In genomic region chr11:113247231-113247630, GRCh38 we compare ENCODE assay signal across 24 cellular contexts.
DNase-seq lines count a peak whose midpoint lies in the region; ATAC-seq, FAIRE-seq and TF ChIP-seq lines count a peak whose summit lies in the region.
"Had no signal": no experiment of that assay in that cellular context is flagged by ENCODE, and none has a peak within 500 bp of the region (broad histone marks: within the 10 kb centered on the region; RNA-seq: fewer than 3 reads in every experiment).

No MANE protein-coding gene starts in this region.

- TF ChIP-seq POLR2A in H1 (IDR thresholded peaks at IDR 0.05; ENCODE audit: control extremely low read depth in 1 of 2, low read depth in 2 of 2, low read length in 2 of 2): no peak
- TF ChIP-seq POLR2A in sigmoid colon (IDR thresholded peaks at IDR 0.05): no peak

- no peaks in the 10 kb centered on the region for H3K9me2 ChIP-seq in GM23338 (ENCODE audit: insufficient read depth)

- no peak overlapping the region for H3K23ac ChIP-seq in H1 (ENCODE audit: insufficient read length)

- no peak overlapping the region for H4K91ac ChIP-seq in H1 (replicated peaks; ENCODE audit: insufficient read length, low read length)

- no peak overlapping the region for H2BK5ac ChIP-seq in H1 (ENCODE audit: low read depth, low read length)

- peak overlapping the region; percentile 6 for H2BK120ac ChIP-seq in H1 (replicated peaks; ENCODE audit: low read depth, low read length)

- 0 out of 2 replicates have a peak overlapping the region, but pooled peaks have one; percentile 22 for H2BK15ac ChIP-seq in H1 (ENCODE audit: low read length)

- H2BK12ac ChIP-seq in H1 (ENCODE audit: low read depth, low read length): no peak overlapping the region

- H3K4me2 ChIP-seq in GM23338: no peak overlapping the region
- no peak overlapping the region for H3K4me2 ChIP-seq in H1 (ENCODE audit: insufficient read depth in 1 of 2, low read depth in 2 of 2, low read length in 2 of 2)

- H3K4me3 Mint-ChIP-seq in GM23338 (no peak overlapping the region), nephron progenitor cell (no peak overlapping the region)
- H3K4me3 Mint-ChIP-seq: H9 had no signal

- H3K9me3 Mint-ChIP-seq in GM23338 (no peaks in the 10 kb centered on the region), nephron progenitor cell (no peaks in the 10 kb centered on the region)
- H3K9me3 Mint-ChIP-seq: H9 had no signal

- H3K9me3 ChIP-seq in H1 (ENCODE audit: insufficient read depth in 2 of 2, low read depth in 1 of 2, low read length in 1 of 2): no peaks in the 10 kb centered on the region
- no peaks in the 10 kb centered on the region for H3K9me3 ChIP-seq in sigmoid colon

- H3K14ac ChIP-seq in H1 (ENCODE audit: insufficient read length): no peak overlapping the region

- H3K36me3 ChIP-seq in GM23338 (ENCODE audit: insufficient read depth): no peaks in the 10 kb centered on the region
- H3K36me3 ChIP-seq in H1 (ENCODE audit: control insufficient read depth in 2 of 4, insufficient read depth in 4 of 4, low read length in 3 of 4): no peaks in the 10 kb centered on the region
- H3K36me3 ChIP-seq in sigmoid colon: no peaks in the 10 kb centered on the region

- H3K27ac Mint-ChIP-seq in GM23338: no peak overlapping the region
- H3K27ac Mint-ChIP-seq in nephron progenitor cell: peak overlapping the region; percentile 48
- H3K27ac Mint-ChIP-seq: H9 had no signal

- no peaks in the 10 kb centered on the region for H4K20me1 ChIP-seq in GM23338 (replicated peaks; ENCODE audit: insufficient read depth)
- no peaks in the 10 kb centered on the region for H4K20me1 ChIP-seq in H1 (replicated peaks in 1 of 2; ENCODE audit: control insufficient read depth in 1 of 2, insufficient read depth in 2 of 2, low read length in 2 of 2)

- H3K27me3 Mint-ChIP-seq in GM23338 (ENCODE audit: insufficient read depth, low read depth, poor library complexity): no peaks in the 10 kb centered on the region
- H3K27me3 Mint-ChIP-seq in nephron progenitor cell (ENCODE audit: low read depth, poor library complexity): peaks cover 6% of the 10 kb centered on the region

- no peak overlapping the region for H4K5ac ChIP-seq in H1 (ENCODE audit: insufficient read length, low read depth, low read length)

- H3K4me1 Mint-ChIP-seq in GM23338: peaks cover 25% of the 10 kb centered on the region
- H3K4me1 Mint-ChIP-seq in nephron progenitor cell: peaks cover 47% of the 10 kb centered on the region

- H2BK20ac ChIP-seq in H1 (ENCODE audit: low read length): no peak overlapping the region

- CTCF ChIA-PET in H1 (lab: Charles Lee; ENCODE audit: partially characterized antibody): interaction anchor here (0.6 to 4.1 kb wide), 5 partner anchors 16 to 449 kb away, joined by 3 to 18 read pairs (median 4); no protein-coding TSS in a partner anchor

- FAIRE-seq in H1 (lab: Jason Lieb, UNC): peak; percentile 50
- FAIRE-seq: GM18507, K562 had no signal

- intact Hi-C loops in sigmoid colon (cut with DNase I): no loop called here

- peaks cover 18% of the 10 kb centered on the region for H3K4me1 ChIP-seq in GM23338 (ENCODE audit: insufficient read depth)
- peaks cover 0 to 9% (median 8%) of the 10 kb centered on the region in 4 experiments; a peak in 4 of 7 replicates for H3K4me1 ChIP-seq in H1 (replicated peaks in 1 of 4; ENCODE audit: control insufficient read depth in 3 of 4, insufficient read depth in 4 of 4, low read length in 3 of 4)
- H3K4me1 ChIP-seq in sigmoid colon: peaks cover 0 to 36% (median 16%) of the 10 kb centered on the region in 4 donors

- H3K79me2 ChIP-seq in GM23338 (replicated peaks; ENCODE audit: insufficient read depth) (no peaks in the 10 kb centered on the region), H1 (ENCODE audit: control insufficient read depth in 1 of 2, insufficient read depth in 2 of 2, low read length in 2 of 2) (no peaks in the 10 kb centered on the region)

- H3K4me3 ChIP-seq in GM23338 (no peak overlapping the region), H1 (ENCODE audit: extremely low read depth in 1 of 4, insufficient read depth in 2 of 4, low read depth in 3 of 4, low read length in 4 of 4) (no peak overlapping the region), sigmoid colon (no peak overlapping the region)
- H3K4me3 ChIP-seq: K562 had no signal

- no peak overlapping the region for H3K9ac ChIP-seq in H1 (replicated peaks in 1 of 4; ENCODE audit: extremely low read depth in 1 of 4, low read depth in 3 of 4, low read length in 3 of 4)

- peak; percentile 58 for ATAC-seq in GM23338
- no peak for ATAC-seq in stimulated activated naive CD8-positive, alpha-beta T cell treated with anti-CD3 and anti-CD28 coated beads, Interleukin-15, Interleukin-2, amounts not matched to agents 100 U/mL and 50 U/mL, for 24 hours
- ATAC-seq: K562 had no signal

- POLR2A ChIA-PET in H1 (lab: Charles Lee; ENCODE audit: partially characterized antibody): no interaction called here

- H3K27me3 ChIP-seq in GM23338 (ENCODE audit: insufficient read depth) (no peaks in the 10 kb centered on the region), H1 (replicated peaks in 1 of 4; ENCODE audit: control insufficient read depth in 3 of 4, extremely low read depth in 1 of 4, insufficient read depth in 3 of 4, low read length in 3 of 4) (no peaks in the 10 kb centered on the region), sigmoid colon (no peaks in the 10 kb centered on the region)

- no peak overlapping the region for H2AK5ac ChIP-seq in H1 (ENCODE audit: low read depth, low read length)

- H3K23me2 ChIP-seq in H1 (ENCODE audit: low read depth, low read length): no peaks in the 10 kb centered on the region

- TF ChIP-seq CTCF in GM23338 (conservative IDR thresholded peaks at IDR 0.05; ENCODE audit: low read depth in 2 of 2) (no peak), H1 (IDR thresholded peaks at IDR 0.05; ENCODE audit: control extremely low read depth in 1 of 3, insufficient read depth in 1 of 3, low read depth in 1 of 3, low read length in 3 of 3) (no peak), nephron progenitor cell (IDR thresholded peaks at IDR 0.05) (no peak), sigmoid colon (IDR thresholded peaks at IDR 0.05) (no peak), GM20000 (IDR thresholded peaks at IDR 0.05; ENCODE audit: extremely low read depth, missing control alignments) (no peak)

- no peak for TF ChIP-seq RAD21 in H1 (IDR thresholded peaks at IDR 0.05 in 1 of 2, conservative IDR thresholded peaks at IDR 0.05 in 1 of 2; ENCODE audit: low read depth in 2 of 2, low read length in 2 of 2)

- no peaks in the 10 kb centered on the region for H3F3A ChIP-seq in GM23338 (replicated peaks; ENCODE audit: low read depth)

- no peaks in the 10 kb centered on the region for H3K79me1 ChIP-seq in H1 (ENCODE audit: low read depth, low read length)

- no peak overlapping the region for H3K56ac ChIP-seq in H1 (replicated peaks; ENCODE audit: insufficient read length, low read depth, low read length)

- no peak overlapping the region for H3K18ac ChIP-seq in H1 (ENCODE audit: extremely low read depth, low read length)

- H3K4ac ChIP-seq in H1 (replicated peaks; ENCODE audit: insufficient read length, low read depth, low read length): no peak overlapping the region

- H3K27ac ChIP-seq in GM23338 (ENCODE audit: low read depth) (no peak overlapping the region), H1 (ENCODE audit: low read depth, low read length) (no peak overlapping the region), sigmoid colon (peak overlapping the region in 3 of 4 donors; percentile 37 to 62 (median 51))

- no peak overlapping the region for H4K8ac ChIP-seq in H1 (ENCODE audit: extremely low read depth, insufficient read depth, low read length)

- H2AFZ ChIP-seq in GM23338 (no peak overlapping the region; the same call in 1 of the 2 replicates), H1 (ENCODE audit: low read length) (peak overlapping the region; percentile 79; the same call in 1 of the 2 replicates)

- 74% methylated on average over 8 of the region's 8 CpGs; no CpG with 5 or more reads in 1 of the 2 experiments for WGBS in H1 (ENCODE audit: extremely low coverage in 1 of 2, insufficient coverage in 1 of 2, insufficient read length in 1 of 2, insufficient replicate concordance in 2 of 2, low coverage in 1 of 2, low lambda C conversion rate in 2 of 2, missing lambda C conversion rate in 1 of 2), 2 experiments
- WGBS in sigmoid colon, 2 donors: 60 to 69% methylated on average over 8 of the region's 8 CpGs

- DNase-seq in GM23338 (ENCODE audit: low spot score) (peak; percentile 31), H1 (ENCODE audit: low read depth in 1 of 2, low spot score in 2 of 2) (no peak), nephron progenitor cell (no peak), sigmoid colon (no peak), GM20000 (ENCODE audit: low spot score) (no peak)
- DNase-seq in stimulated activated CD4-positive, alpha-beta T cell treated with anti-CD3 and anti-CD28 coated beads, Interleukin-2, amount 100 ng/mL, for 24 hours: no peak
- no peak for DNase-seq in stimulated activated naive CD8-positive, alpha-beta T cell treated with anti-CD3 and anti-CD28 coated beads, Interleukin-15, Interleukin-2, amounts not matched to agents 100 U/mL and 50 U/mL, for 24 hours
- DNase-seq: Calu3; DMS153; DND-41; H9; Kasumi-1; NCI-H1105; NCI-H1436 treated with DMSO at 0.1 percent for 48 hours; NCI-H187 treated with DMSO at 0.1 percent for 48 hours; NCI-H2171 treated with DMSO at 0.1 percent for 48 hours; NCI-H446; NCI-H524 treated with DMSO at 0.1 percent for 48 hours; NCI-H82; NK-92 treated with Interleukin-12 subunit alpha and Interleukin-12 subunit beta, amount 100 ng/mL, for 24 hours; RPMI8226; SHP77 had no signal

- TF ChIP-seq EP300 in H1 (IDR thresholded peaks at IDR 0.05; ENCODE audit: borderline replicate concordance in 1 of 2, low read depth in 2 of 2, low read length in 2 of 2): no peak
- TF ChIP-seq EP300 in sigmoid colon (IDR thresholded peaks at IDR 0.05): no peak

- H3K36me3 Mint-ChIP-seq in GM23338 (ENCODE audit: low read depth) (no peaks in the 10 kb centered on the region), nephron progenitor cell (ENCODE audit: low read depth) (peaks cover 43% of the 10 kb centered on the region)

TF ChIP-seq in H1, 55 proteins besides CTCF, POLR2A, EP300 and RAD21 (continues in another document):
- no peak for TF ChIP-seq USF2 (IDR thresholded peaks at IDR 0.05; ENCODE audit: low read length)
- no peak for TF ChIP-seq ASH2L (IDR thresholded peaks at IDR 0.05; ENCODE audit: low read length)
- TF ChIP-seq SUZ12 (IDR thresholded peaks at IDR 0.05; ENCODE audit: low read length): no peak
- no peak for TF ChIP-seq SRF (IDR thresholded peaks at IDR 0.05; ENCODE audit: low read depth, low read length)
- no peak for TF ChIP-seq BCL11A (IDR thresholded peaks at IDR 0.05; ENCODE audit: low read depth in 2 of 2, low read length in 2 of 2)
- TF ChIP-seq SIRT6 (IDR thresholded peaks at IDR 0.05; ENCODE audit: low read length): no peak
- no peak for TF ChIP-seq TBP (IDR thresholded peaks at IDR 0.05; ENCODE audit: low read depth, low read length)

Comparison
In these comparisons a context has a peak if more than half of its experiments do, and no peak if none do; other contexts are left out.
1. H3K27ac ChIP-seq: peak in sigmoid colon (3 of 4); none in GM23338 (single experiment) and H1 (single experiment).